In the genomic region with DNA sequence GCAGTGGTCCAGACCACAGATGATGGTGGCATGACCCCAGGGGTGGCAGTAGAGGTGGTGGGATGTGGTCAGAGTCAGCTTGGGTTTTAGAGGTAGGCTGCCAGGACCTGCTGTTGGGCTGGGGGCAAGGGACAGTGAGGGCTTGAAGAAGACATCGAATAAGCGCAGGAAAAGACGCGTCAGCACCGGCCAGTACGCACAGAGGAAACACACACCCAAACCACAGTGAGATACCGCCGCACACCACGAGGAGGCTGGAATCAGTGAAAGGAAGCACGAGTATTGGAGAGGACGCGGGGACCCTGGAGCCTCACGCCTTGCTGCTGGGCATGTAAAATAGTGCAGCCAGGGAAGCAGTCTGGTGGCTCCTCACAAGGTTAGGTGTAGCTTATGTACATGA, we compare ENCODE assay signal across 1 cellular context.
TF ChIP-seq lines count a peak whose summit lies in the region.

No MANE protein-coding gene starts in this region.

TF ChIP-seq in HepG2, 621 proteins besides CTCF, POLR2A, EP300 and RAD21:
- no peak for TF ChIP-seq GPN1 (CRISPR knock-in tag; IDR thresholded peaks at IDR 0.05; ENCODE audit: borderline replicate concordance)
